In genomic region chr9:1008256-1008655, GRCh38 we compare ENCODE assay signal across 11 cellular contexts. TPM values are rescaled to one million over a fixed set of nuclear protein-coding genes. Genes with fewer than 3 reads are reported as not detected.
"Had no signal": no experiment of that assay in that cellular context is flagged by ENCODE, and none has a peak within 500 bp of the region (broad histone marks: within the 10 kb centered on the region; RNA-seq: fewer than 3 reads in every experiment).

No MANE protein-coding gene starts in this region.

- H3K36me3 ChIP-seq: esophagus squamous epithelium, stomach, thoracic aorta had no signal

- H2AFZ ChIP-seq: parathyroid adenoma had no signal

- H3K9ac ChIP-seq: parathyroid adenoma had no signal

- DNase-seq: activated B cell treated with CpG ODN at 0.5 μM for 24 hours; activated CD4-positive, alpha-beta T cell treated with anti-CD3 and anti-CD28 coated beads, Interleukin-2, amount 10 ng/mL, durations not matched to agents 24 days and 14 days; activated T-cell treated with anti-CD3 and anti-CD28 coated beads for 4 hours; aorta; esophagus squamous epithelium; retina; stomach had no signal

- H3K4me1 ChIP-seq: parathyroid adenoma had no signal

- H3K27ac ChIP-seq: esophagus squamous epithelium, parathyroid adenoma, stomach, thoracic aorta had no signal

- H3K79me2 ChIP-seq: parathyroid adenoma had no signal

- H3K4me3 ChIP-seq: esophagus squamous epithelium, stomach, thoracic aorta had no signal

- H3K9me3 ChIP-seq: esophagus squamous epithelium, stomach, thoracic aorta had no signal

RNA-seq across cellular contexts. Expression of gene DMRT3, which starts 31.8 kb away (rescaled TPM):
- total RNA-seq: activated B cell treated with CpG ODN at 0.5 μM for 24 hours; activated CD4-positive, alpha-beta T cell treated with anti-CD3 and anti-CD28 coated beads, Interleukin-2, amount 10 ng/mL, durations not matched to agents 24 days and 14 days; activated CD8-positive, alpha-beta memory T cell treated with anti-CD3 and anti-CD28 coated beads for 36 hours; activated T-helper 2 cell treated with anti-CD3 and anti-CD28 coated beads, Interferon-gamma antibody, Interleukin-2, Interleukin-4, amounts not matched to agents 10 μg/mL and 5 μg/mL and 100 μg/mL, durations not matched to agents 14 hours and 24 hours and 36 hours; stomach had no signal
- polyA plus RNA-seq: aorta had no signal

RNA-seq across cellular contexts. Expression of gene DMRT2, which starts 41.9 kb away (rescaled TPM):
- total RNA-seq: activated B cell treated with CpG ODN at 0.5 μM for 24 hours; activated CD8-positive, alpha-beta memory T cell treated with anti-CD3 and anti-CD28 coated beads for 36 hours; thoracic aorta had no signal
